Comparison of ENCODE assay signal across 1 cellular context in genomic region chr19:40433391-40434216, GRCh38.
TF ChIP-seq lines count a peak whose summit lies in the region.

No MANE protein-coding gene starts in this region.

TF ChIP-seq in K562, 482 proteins besides CTCF, POLR2A, EP300 and RAD21 (continued from another document and continues in another):
- TF ChIP-seq, protein P1, sequence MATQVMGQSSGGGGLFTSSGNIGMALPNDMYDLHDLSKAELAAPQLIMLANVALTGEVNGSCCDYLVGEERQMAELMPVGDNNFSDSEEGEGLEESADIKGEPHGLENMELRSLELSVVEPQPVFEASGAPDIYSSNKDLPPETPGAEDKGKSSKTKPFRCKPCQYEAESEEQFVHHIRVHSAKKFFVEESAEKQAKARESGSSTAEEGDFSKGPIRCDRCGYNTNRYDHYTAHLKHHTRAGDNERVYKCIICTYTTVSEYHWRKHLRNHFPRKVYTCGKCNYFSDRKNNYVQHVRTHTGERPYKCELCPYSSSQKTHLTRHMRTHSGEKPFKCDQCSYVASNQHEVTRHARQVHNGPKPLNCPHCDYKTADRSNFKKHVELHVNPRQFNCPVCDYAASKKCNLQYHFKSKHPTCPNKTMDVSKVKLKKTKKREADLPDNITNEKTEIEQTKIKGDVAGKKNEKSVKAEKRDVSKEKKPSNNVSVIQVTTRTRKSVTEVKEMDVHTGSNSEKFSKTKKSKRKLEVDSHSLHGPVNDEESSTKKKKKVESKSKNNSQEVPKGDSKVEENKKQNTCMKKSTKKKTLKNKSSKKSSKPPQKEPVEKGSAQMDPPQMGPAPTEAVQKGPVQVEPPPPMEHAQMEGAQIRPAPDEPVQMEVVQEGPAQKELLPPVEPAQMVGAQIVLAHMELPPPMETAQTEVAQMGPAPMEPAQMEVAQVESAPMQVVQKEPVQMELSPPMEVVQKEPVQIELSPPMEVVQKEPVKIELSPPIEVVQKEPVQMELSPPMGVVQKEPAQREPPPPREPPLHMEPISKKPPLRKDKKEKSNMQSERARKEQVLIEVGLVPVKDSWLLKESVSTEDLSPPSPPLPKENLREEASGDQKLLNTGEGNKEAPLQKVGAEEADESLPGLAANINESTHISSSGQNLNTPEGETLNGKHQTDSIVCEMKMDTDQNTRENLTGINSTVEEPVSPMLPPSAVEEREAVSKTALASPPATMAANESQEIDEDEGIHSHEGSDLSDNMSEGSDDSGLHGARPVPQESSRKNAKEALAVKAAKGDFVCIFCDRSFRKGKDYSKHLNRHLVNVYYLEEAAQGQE (CRISPR knock-in tag; IDR thresholded peaks at IDR 0.05; ENCODE audit: low read depth): no peak
- TF ChIP-seq RBBP5 (IDR thresholded peaks at IDR 0.05; ENCODE audit: borderline replicate concordance, insufficient read depth, low read length, poor library complexity, severe bottlenecking) (no peak), EGR1 (conservative IDR thresholded peaks at IDR 0.05) (peak; percentile 55), U2AF1 (optimal IDR thresholded peaks at IDR 0.05; ENCODE audit: low read depth, low read length) (no peak), ZNF133 (CRISPR knock-in tag; IDR thresholded peaks at IDR 0.05) (no peak), SOX6 (IDR thresholded peaks at IDR 0.05) (0 out of 2 replicates have a peak, but pooled peaks have one; percentile 56), MBD1 (CRISPR knock-in tag; IDR thresholded peaks at IDR 0.05) (no peak), NFE2 (IDR thresholded peaks at IDR 0.05; ENCODE audit: low read depth) (no peak), ZNF354B (CRISPR knock-in tag; IDR thresholded peaks at IDR 0.05) (no peak), ZC3H4 (CRISPR knock-in tag; IDR thresholded peaks at IDR 0.05; ENCODE audit: borderline replicate concordance) (no peak), CBFA2T3 (IDR thresholded peaks at IDR 0.05) (no peak), SRF (CRISPR knock-in tag; IDR thresholded peaks at IDR 0.05) (0 out of 4 replicates have a peak, but pooled peaks of 1 of the 2 experiments have one; percentile 20), PRPF4 (IDR thresholded peaks at IDR 0.05; ENCODE audit: insufficient read depth, low read depth, low read length, poor library complexity, severe bottlenecking) (no peak), ARID4B (CRISPR knock-in tag; IDR thresholded peaks at IDR 0.05) (no peak; the same call in 1 of the 2 replicates), MTA1 (IDR thresholded peaks at IDR 0.05; ENCODE audit: borderline replicate concordance) (peak; percentile 12; the same call in 1 of the 2 replicates), MBD2 (IDR thresholded peaks at IDR 0.05; ENCODE audit: borderline replicate concordance, low read depth) (no peak), ETS2 (tag; IDR thresholded peaks at IDR 0.05; ENCODE audit: borderline replicate concordance, poor library complexity, severe bottlenecking) (no peak), HMG20A (CRISPR knock-in tag; conservative IDR thresholded peaks at IDR 0.05) (no peak), TCF15 (CRISPR knock-in tag; IDR thresholded peaks at IDR 0.05) (no peak), GATA2 (CRISPR knock-in tag; IDR thresholded peaks at IDR 0.05) (no peak)
- TF ChIP-seq, protein P2, sequence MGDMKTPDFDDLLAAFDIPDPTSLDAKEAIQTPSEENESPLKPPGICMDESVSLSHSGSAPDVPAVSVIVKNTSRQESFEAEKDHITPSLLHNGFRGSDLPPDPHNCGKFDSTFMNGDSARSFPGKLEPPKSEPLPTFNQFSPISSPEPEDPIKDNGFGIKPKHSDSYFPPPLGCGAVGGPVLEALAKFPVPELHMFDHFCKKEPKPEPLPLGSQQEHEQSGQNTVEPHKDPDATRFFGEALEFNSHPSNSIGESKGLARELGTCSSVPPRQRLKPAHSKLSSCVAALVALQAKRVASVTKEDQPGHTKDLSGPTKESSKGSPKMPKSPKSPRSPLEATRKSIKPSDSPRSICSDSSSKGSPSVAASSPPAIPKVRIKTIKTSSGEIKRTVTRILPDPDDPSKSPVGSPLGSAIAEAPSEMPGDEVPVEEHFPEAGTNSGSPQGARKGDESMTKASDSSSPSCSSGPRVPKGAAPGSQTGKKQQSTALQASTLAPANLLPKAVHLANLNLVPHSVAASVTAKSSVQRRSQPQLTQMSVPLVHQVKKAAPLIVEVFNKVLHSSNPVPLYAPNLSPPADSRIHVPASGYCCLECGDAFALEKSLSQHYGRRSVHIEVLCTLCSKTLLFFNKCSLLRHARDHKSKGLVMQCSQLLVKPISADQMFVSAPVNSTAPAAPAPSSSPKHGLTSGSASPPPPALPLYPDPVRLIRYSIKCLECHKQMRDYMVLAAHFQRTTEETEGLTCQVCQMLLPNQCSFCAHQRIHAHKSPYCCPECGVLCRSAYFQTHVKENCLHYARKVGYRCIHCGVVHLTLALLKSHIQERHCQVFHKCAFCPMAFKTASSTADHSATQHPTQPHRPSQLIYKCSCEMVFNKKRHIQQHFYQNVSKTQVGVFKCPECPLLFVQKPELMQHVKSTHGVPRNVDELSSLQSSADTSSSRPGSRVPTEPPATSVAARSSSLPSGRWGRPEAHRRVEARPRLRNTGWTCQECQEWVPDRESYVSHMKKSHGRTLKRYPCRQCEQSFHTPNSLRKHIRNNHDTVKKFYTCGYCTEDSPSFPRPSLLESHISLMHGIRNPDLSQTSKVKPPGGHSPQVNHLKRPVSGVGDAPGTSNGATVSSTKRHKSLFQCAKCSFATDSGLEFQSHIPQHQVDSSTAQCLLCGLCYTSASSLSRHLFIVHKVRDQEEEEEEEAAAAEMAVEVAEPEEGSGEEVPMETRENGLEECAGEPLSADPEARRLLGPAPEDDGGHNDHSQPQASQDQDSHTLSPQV (IDR thresholded peaks at IDR 0.05): peak; percentile 75; the same call in 1 of the 2 replicates
- TF ChIP-seq, protein P3, sequence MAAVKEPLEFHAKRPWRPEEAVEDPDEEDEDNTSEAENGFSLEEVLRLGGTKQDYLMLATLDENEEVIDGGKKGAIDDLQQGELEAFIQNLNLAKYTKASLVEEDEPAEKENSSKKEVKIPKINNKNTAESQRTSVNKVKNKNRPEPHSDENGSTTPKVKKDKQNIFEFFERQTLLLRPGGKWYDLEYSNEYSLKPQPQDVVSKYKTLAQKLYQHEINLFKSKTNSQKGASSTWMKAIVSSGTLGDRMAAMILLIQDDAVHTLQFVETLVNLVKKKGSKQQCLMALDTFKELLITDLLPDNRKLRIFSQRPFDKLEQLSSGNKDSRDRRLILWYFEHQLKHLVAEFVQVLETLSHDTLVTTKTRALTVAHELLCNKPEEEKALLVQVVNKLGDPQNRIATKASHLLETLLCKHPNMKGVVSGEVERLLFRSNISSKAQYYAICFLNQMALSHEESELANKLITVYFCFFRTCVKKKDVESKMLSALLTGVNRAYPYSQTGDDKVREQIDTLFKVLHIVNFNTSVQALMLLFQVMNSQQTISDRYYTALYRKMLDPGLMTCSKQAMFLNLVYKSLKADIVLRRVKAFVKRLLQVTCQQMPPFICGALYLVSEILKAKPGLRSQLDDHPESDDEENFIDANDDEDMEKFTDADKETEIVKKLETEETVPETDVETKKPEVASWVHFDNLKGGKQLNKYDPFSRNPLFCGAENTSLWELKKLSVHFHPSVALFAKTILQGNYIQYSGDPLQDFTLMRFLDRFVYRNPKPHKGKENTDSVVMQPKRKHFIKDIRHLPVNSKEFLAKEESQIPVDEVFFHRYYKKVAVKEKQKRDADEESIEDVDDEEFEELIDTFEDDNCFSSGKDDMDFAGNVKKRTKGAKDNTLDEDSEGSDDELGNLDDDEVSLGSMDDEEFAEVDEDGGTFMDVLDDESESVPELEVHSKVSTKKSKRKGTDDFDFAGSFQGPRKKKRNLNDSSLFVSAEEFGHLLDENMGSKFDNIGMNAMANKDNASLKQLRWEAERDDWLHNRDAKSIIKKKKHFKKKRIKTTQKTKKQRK (IDR thresholded peaks at IDR 0.05; ENCODE audit: borderline replicate concordance, low read depth, low read length): no peak
- TF ChIP-seq, protein P4, sequence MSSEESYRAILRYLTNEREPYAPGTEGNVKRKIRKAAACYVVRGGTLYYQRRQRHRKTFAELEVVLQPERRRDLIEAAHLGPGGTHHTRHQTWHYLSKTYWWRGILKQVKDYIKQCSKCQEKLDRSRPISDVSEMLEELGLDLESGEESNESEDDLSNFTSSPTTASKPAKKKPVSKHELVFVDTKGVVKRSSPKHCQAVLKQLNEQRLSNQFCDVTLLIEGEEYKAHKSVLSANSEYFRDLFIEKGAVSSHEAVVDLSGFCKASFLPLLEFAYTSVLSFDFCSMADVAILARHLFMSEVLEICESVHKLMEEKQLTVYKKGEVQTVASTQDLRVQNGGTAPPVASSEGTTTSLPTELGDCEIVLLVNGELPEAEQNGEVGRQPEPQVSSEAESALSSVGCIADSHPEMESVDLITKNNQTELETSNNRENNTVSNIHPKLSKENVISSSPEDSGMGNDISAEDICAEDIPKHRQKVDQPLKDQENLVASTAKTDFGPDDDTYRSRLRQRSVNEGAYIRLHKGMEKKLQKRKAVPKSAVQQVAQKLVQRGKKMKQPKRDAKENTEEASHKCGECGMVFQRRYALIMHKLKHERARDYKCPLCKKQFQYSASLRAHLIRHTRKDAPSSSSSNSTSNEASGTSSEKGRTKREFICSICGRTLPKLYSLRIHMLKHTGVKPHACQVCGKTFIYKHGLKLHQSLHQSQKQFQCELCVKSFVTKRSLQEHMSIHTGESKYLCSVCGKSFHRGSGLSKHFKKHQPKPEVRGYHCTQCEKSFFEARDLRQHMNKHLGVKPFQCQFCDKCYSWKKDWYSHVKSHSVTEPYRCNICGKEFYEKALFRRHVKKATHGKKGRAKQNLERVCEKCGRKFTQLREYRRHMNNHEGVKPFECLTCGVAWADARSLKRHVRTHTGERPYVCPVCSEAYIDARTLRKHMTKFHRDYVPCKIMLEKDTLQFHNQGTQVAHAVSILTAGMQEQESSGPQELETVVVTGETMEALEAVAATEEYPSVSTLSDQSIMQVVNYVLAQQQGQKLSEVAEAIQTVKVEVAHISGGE (CRISPR knock-in tag; IDR thresholded peaks at IDR 0.05): peak in 1 of 3 experiments; percentile 53; a peak in 1 of 6 replicates
- TF ChIP-seq, protein P5, sequence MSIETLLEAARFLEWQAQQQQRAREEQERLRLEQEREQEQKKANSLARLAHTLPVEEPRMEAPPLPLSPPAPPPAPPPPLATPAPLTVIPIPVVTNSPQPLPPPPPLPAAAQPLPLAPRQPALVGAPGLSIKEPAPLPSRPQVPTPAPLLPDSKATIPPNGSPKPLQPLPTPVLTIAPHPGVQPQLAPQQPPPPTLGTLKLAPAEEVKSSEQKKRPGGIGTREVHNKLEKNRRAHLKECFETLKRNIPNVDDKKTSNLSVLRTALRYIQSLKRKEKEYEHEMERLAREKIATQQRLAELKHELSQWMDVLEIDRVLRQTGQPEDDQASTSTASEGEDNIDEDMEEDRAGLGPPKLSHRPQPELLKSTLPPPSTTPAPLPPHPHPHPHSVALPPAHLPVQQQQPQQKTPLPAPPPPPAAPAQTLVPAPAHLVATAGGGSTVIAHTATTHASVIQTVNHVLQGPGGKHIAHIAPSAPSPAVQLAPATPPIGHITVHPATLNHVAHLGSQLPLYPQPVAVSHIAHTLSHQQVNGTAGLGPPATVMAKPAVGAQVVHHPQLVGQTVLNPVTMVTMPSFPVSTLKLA (conservative IDR thresholded peaks at IDR 0.05): peak in 1 of 2 experiments; percentile 65; a peak in 2 of 4 replicates
